19 cellular contexts compared by ENCODE assay signal in genomic region chr11:66221012-66221411, GRCh38. TPM values are rescaled to one million over a fixed set of nuclear protein-coding genes. Genes with fewer than 3 reads are reported as not detected.
DNase-seq lines count a peak whose midpoint lies in the region; ATAC-seq and TF ChIP-seq lines count a peak whose summit lies in the region.
"Had no signal": no experiment of that assay in that cellular context is flagged by ENCODE, and none has a peak within 500 bp of the region (broad histone marks: within the 10 kb centered on the region; RNA-seq: fewer than 3 reads in every experiment).

No MANE protein-coding gene starts in this region.

- TF ChIP-seq POLR2A in tibial nerve (IDR thresholded peaks at IDR 0.05) (no peak), erythroblast (IDR thresholded peaks at IDR 0.05; ENCODE audit: low read length) (no peak)

- CTCF ChIA-PET in CD8-positive, alpha-beta T cell (lab: Charles Lee): interaction anchor here (0.6 to 6.2 kb wide), 13 partner anchors 20 to 259 kb away, joined by 3 to 63 read pairs (median 5); partner anchors contain the start of genes RAB1B and YIF1A

- H3K27me3 Mint-ChIP-seq in T-helper 1 cell treated with Interleukin-12 subunit alpha and Interleukin-12 subunit beta and Interleukin-4 antibody, amounts not matched to agents 30 μg/mL and 1 μg/mL, for 36 hours (ENCODE audit: low read depth): no peaks in the 10 kb centered on the region
- no peaks in the 10 kb centered on the region for H3K27me3 Mint-ChIP-seq in CD8-positive, alpha-beta T cell (ENCODE audit: low read depth)
- no peaks in the 10 kb centered on the region for H3K27me3 Mint-ChIP-seq in activated T-helper 17 cell treated with anti-CD3 and anti-CD28 coated beads, Interleukin-2, amount 50 U/mL, for 72 hours
- no peaks in the 10 kb centered on the region for H3K27me3 Mint-ChIP-seq in naive B cell

- WGBS in tibial nerve, 2 donors: 87 to 89% methylated on average over 13 of the region's 13 CpGs

- no peak overlapping the region for H3K4me3 Mint-ChIP-seq in T-helper 1 cell treated with Interleukin-12 subunit alpha and Interleukin-12 subunit beta and Interleukin-4 antibody, amounts not matched to agents 30 μg/mL and 1 μg/mL, for 36 hours
- no peak overlapping the region for H3K4me3 Mint-ChIP-seq in CD8-positive, alpha-beta T cell
- H3K4me3 Mint-ChIP-seq in activated T-helper 17 cell treated with anti-CD3 and anti-CD28 coated beads, Interleukin-2, amount 50 U/mL, for 72 hours: peak overlapping the region; percentile 77
- H3K4me3 Mint-ChIP-seq in naive B cell: no peak overlapping the region
- H3K4me3 Mint-ChIP-seq: nephron had no signal

- H3K4me1 ChIP-seq in CD8-positive, alpha-beta T cell (ENCODE audit: insufficient read depth, low read length): peaks cover 6% of the 10 kb centered on the region
- peaks cover 0 to 3% (median 0%) of the 10 kb centered on the region in 4 donors for H3K4me1 ChIP-seq in tibial nerve
- H3K4me1 ChIP-seq: ascending aorta, BE2C, prostate gland, SJCRH30 had no signal

- no peak overlapping the region for H3K4me3 ChIP-seq in CD8-positive, alpha-beta T cell (ENCODE audit: low read depth, low read length)
- no peak overlapping the region for H3K4me3 ChIP-seq in tibial nerve
- H3K4me3 ChIP-seq: ascending aorta, prostate gland, SJCRH30, smooth muscle cell, thoracic aorta had no signal

- H3K27ac ChIP-seq in CD8-positive, alpha-beta T cell (ENCODE audit: low read depth, low read length): no peak overlapping the region
- H3K27ac ChIP-seq in tibial nerve: no peak overlapping the region
- H3K27ac ChIP-seq: 22Rv1, ascending aorta, prostate gland, SJCRH30, thoracic aorta had no signal

- no peaks in the 10 kb centered on the region for H3K27me3 ChIP-seq in CD8-positive, alpha-beta T cell (ENCODE audit: insufficient read depth, low read length)
- H3K27me3 ChIP-seq in tibial nerve: no peaks in the 10 kb centered on the region
- H3K27me3 ChIP-seq: ascending aorta, BE2C, SJCRH30 had no signal

- peaks cover 18% of the 10 kb centered on the region for H3K4me1 Mint-ChIP-seq in T-helper 1 cell treated with Interleukin-12 subunit alpha and Interleukin-12 subunit beta and Interleukin-4 antibody, amounts not matched to agents 30 μg/mL and 1 μg/mL, for 36 hours (ENCODE audit: low read depth)
- H3K4me1 Mint-ChIP-seq in CD8-positive, alpha-beta T cell (ENCODE audit: low read depth): peaks cover 16% of the 10 kb centered on the region
- peaks cover 12% of the 10 kb centered on the region for H3K4me1 Mint-ChIP-seq in activated T-helper 17 cell treated with anti-CD3 and anti-CD28 coated beads, Interleukin-2, amount 50 U/mL, for 72 hours
- H3K4me1 Mint-ChIP-seq in naive B cell: peaks cover 12 to 29% (median 16%) of the 10 kb centered on the region in 3 donors

- POLR2A ChIA-PET in CD8-positive, alpha-beta T cell (lab: Charles Lee): interaction anchor here (0.7 to 1.0 kb wide), 2 partner anchors 38 to 47 kb away, joined by 3 read pairs; no protein-coding TSS in a partner anchor

- TF ChIP-seq EP300 in tibial nerve (IDR thresholded peaks at IDR 0.05): no peak

- peaks cover 35% of the 10 kb centered on the region for H3K36me3 Mint-ChIP-seq in T-helper 1 cell treated with Interleukin-12 subunit alpha and Interleukin-12 subunit beta and Interleukin-4 antibody, amounts not matched to agents 30 μg/mL and 1 μg/mL, for 36 hours (ENCODE audit: low read depth)
- peaks cover 81% of the 10 kb centered on the region for H3K36me3 Mint-ChIP-seq in CD8-positive, alpha-beta T cell
- peaks cover 81% of the 10 kb centered on the region for H3K36me3 Mint-ChIP-seq in activated T-helper 17 cell treated with anti-CD3 and anti-CD28 coated beads, Interleukin-2, amount 50 U/mL, for 72 hours (ENCODE audit: low read depth)
- H3K36me3 Mint-ChIP-seq in naive B cell: peaks cover 18 to 22% of the 10 kb centered on the region in 2 donors

- intact Hi-C loops in CD8-positive, alpha-beta T cell (cut with DNase I, micrococcal nuclease): loop anchor here in 1 of 2 experiments (5.0 kb wide), 1 partner anchor 396 kb away; the partner anchor contains the start of gene RBM14

- ATAC-seq in CD8-positive, alpha-beta T cell: no peak
- ATAC-seq in activated T-helper 17 cell treated with anti-CD3 and anti-CD28 coated beads, Interleukin-2, amount 50 U/mL, for 72 hours (replicated peaks): no peak
- no peak for ATAC-seq in naive B cell (ENCODE audit: low read depth in 2 of 2)

- H3K9me3 ChIP-seq in CD8-positive, alpha-beta T cell (ENCODE audit: low read length): no peaks in the 10 kb centered on the region
- H3K9me3 ChIP-seq in tibial nerve: no peaks in the 10 kb centered on the region
- H3K9me3 ChIP-seq: ascending aorta, BE2C, prostate gland, SJCRH30, thoracic aorta had no signal

- no peak for DNase-seq in T-helper 1 cell
- DNase-seq in CD8-positive, alpha-beta T cell: no peak
- DNase-seq in naive B cell: no peak
- no peak for DNase-seq in tibial nerve (ENCODE audit: low spot score in 2 of 2)
- DNase-seq in erythroblast (lab: John Stamatoyannopoulos, UW): no peak
- DNase-seq in HCEC 1CT: no peak
- DNase-seq: activated CD4-positive, alpha-beta T cell treated with anti-CD3 and anti-CD28 coated beads, Interleukin-2, amount 50 U/mL, for 1 hour; BE2C; mammary epithelial cell; NCI-H1417 treated with DMSO at 0.1 percent for 48 hours had no signal

- H3K27ac Mint-ChIP-seq in T-helper 1 cell treated with Interleukin-12 subunit alpha and Interleukin-12 subunit beta and Interleukin-4 antibody, amounts not matched to agents 30 μg/mL and 1 μg/mL, for 36 hours: peak overlapping the region; percentile 98
- peak overlapping the region; percentile 93 for H3K27ac Mint-ChIP-seq in CD8-positive, alpha-beta T cell
- H3K27ac Mint-ChIP-seq in activated T-helper 17 cell treated with anti-CD3 and anti-CD28 coated beads, Interleukin-2, amount 50 U/mL, for 72 hours: peak overlapping the region; percentile 91
- peak overlapping the region; percentile 89 to 99 (median 98) for H3K27ac Mint-ChIP-seq in naive B cell
- H3K27ac Mint-ChIP-seq: nephron had no signal

- H3K36me3 ChIP-seq in CD8-positive, alpha-beta T cell (ENCODE audit: insufficient read depth, low read length): peaks cover 59% of the 10 kb centered on the region
- H3K36me3 ChIP-seq in tibial nerve: peaks cover 0 to 84% (median 4%) of the 10 kb centered on the region in 3 donors

- H3K9me3 Mint-ChIP-seq in T-helper 1 cell treated with Interleukin-12 subunit alpha and Interleukin-12 subunit beta and Interleukin-4 antibody, amounts not matched to agents 30 μg/mL and 1 μg/mL, for 36 hours: no peaks in the 10 kb centered on the region
- no peaks in the 10 kb centered on the region for H3K9me3 Mint-ChIP-seq in CD8-positive, alpha-beta T cell
- H3K9me3 Mint-ChIP-seq in activated T-helper 17 cell treated with anti-CD3 and anti-CD28 coated beads, Interleukin-2, amount 50 U/mL, for 72 hours: no peaks in the 10 kb centered on the region
- no peaks in the 10 kb centered on the region for H3K9me3 Mint-ChIP-seq in naive B cell
- H3K9me3 Mint-ChIP-seq: nephron had no signal

- TF ChIP-seq CTCF in CD8-positive, alpha-beta T cell (IDR thresholded peaks at IDR 0.05): no peak
- TF ChIP-seq CTCF in tibial nerve (IDR thresholded peaks at IDR 0.05): no peak

RNA-seq across cellular contexts. Expression of gene KLC2, which starts 36.5 kb away (rescaled TPM):
- 10 to 100 TPM; 29.6 to 35.4 TPM for total RNA-seq in CD8-positive, alpha-beta T cell
- total RNA-seq in activated T-helper 17 cell treated with anti-CD3 and anti-CD28 coated beads, Interleukin-2, amount 50 U/mL, for 72 hours: 10 to 100 TPM; 38.3 to 45.2 TPM
- 1 to 10 TPM in 5 of 6 donors, under 1 TPM in 1; 0.17 to 9.3 (median 5.6) TPM for polyA plus RNA-seq in naive B cell (ENCODE audit: low read depth in 6 of 6)
- 10 to 100 TPM; 14.9 to 32.7 (median 23.9) TPM for total RNA-seq in tibial nerve

RNA-seq across cellular contexts. Expression of gene RAB1B, which starts 47.4 kb away (rescaled TPM):
- total RNA-seq in CD8-positive, alpha-beta T cell: 10 to 100 TPM; 34.4 to 36.3 TPM
- total RNA-seq in activated T-helper 17 cell treated with anti-CD3 and anti-CD28 coated beads, Interleukin-2, amount 50 U/mL, for 72 hours: 100 to 1,000 TPM; 116 to 178 TPM
- polyA plus RNA-seq in naive B cell (ENCODE audit: low read depth in 6 of 6): 10 to 100 TPM; 10.3 to 13.3 (median 12.2) TPM
- 100 to 1,000 TPM in 2 of 4 donors, 10 to 100 TPM in 2; 76.3 to 144 (median 96.8) TPM for total RNA-seq in tibial nerve

RNA-seq across cellular contexts. Expression of gene CNIH2, which starts 57.0 kb away (rescaled TPM):
- 1 to 10 TPM; 4.9 to 5.7 TPM for total RNA-seq in CD8-positive, alpha-beta T cell
- 1 to 10 TPM; 3.9 to 5.0 TPM for total RNA-seq in activated T-helper 17 cell treated with anti-CD3 and anti-CD28 coated beads, Interleukin-2, amount 50 U/mL, for 72 hours
- polyA plus RNA-seq in naive B cell (ENCODE audit: low read depth in 6 of 6): not detected
- not detected for total RNA-seq in tibial nerve
- total RNA-seq: ascending aorta, thoracic aorta had no signal
